15 cellular contexts compared by ENCODE assay signal in the genomic region with DNA sequence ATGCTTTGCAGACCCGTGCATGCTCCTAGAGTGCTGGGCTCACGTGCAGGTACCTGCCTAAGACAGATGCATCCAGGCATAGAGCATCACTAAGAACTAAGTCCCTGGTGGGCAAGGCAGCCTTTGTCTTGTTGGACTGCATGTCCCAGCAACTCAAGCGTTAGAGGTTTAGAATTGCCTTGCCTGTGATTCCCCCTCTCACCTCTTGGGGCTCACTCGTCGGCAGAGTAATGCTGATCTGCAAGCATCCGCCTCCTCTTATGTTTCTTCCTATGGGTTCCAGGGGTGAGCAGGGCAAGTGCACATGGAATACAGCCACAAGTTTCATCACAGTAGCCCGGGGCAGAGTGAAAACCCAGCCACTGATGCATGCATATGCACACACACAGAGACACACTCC.
A peak's percentile ranks its signal among the peaks of the same experiment; 100 is the strongest.
DNase-seq lines count a peak whose midpoint lies in the region; ATAC-seq and TF ChIP-seq lines count a peak whose summit lies in the region.
"Had no signal": no experiment of that assay in that cellular context is flagged by ENCODE, and none has a peak within 500 bp of the region (broad histone marks: within the 10 kb centered on the region; RNA-seq: fewer than 3 reads in every experiment).

No MANE protein-coding gene starts in this region.

- peaks cover 19% of the 10 kb centered on the region for H3K4me1 Mint-ChIP-seq in HFFc6 (ENCODE audit: low read depth)
- H3K4me1 Mint-ChIP-seq: activated naive CD8-positive, alpha-beta T cell treated with anti-CD3 and anti-CD28 coated beads, Interleukin-2, amount 50 U/mL, for 24 hours had no signal

- H3K4me3 Mint-ChIP-seq in HFFc6: no peak overlapping the region
- H3K4me3 Mint-ChIP-seq: activated naive CD8-positive, alpha-beta T cell treated with anti-CD3 and anti-CD28 coated beads, Interleukin-2, amount 50 U/mL, for 24 hours had no signal

- TF ChIP-seq CTCF in HFFc6 (IDR thresholded peaks at IDR 0.05) (peak; percentile 42), VCaP (conservative IDR thresholded peaks at IDR 0.05) (peak; percentile 48)

- no peak overlapping the region for H3K27ac Mint-ChIP-seq in HFFc6
- H3K27ac Mint-ChIP-seq: activated naive CD8-positive, alpha-beta T cell treated with anti-CD3 and anti-CD28 coated beads, Interleukin-2, amount 50 U/mL, for 24 hours had no signal

- no peak for ATAC-seq in GM18858 (IDR thresholded peaks at IDR 0.05; ENCODE audit: unreplicated experiment)
- ATAC-seq: activated naive CD8-positive, alpha-beta T cell treated with anti-CD3 and anti-CD28 coated beads, Interleukin-2, amount 50 U/mL, for 24 hours had no signal

- no peaks in the 10 kb centered on the region; the same call in 1 of the 2 replicates for H3K27me3 Mint-ChIP-seq in HFFc6 (ENCODE audit: insufficient read depth)
- H3K27me3 Mint-ChIP-seq: activated naive CD8-positive, alpha-beta T cell treated with anti-CD3 and anti-CD28 coated beads, Interleukin-2, amount 50 U/mL, for 24 hours had no signal

- H3K9me3 Mint-ChIP-seq in HFFc6: no peaks in the 10 kb centered on the region

- peak; percentile 11 for DNase-seq in ELR (ENCODE audit: low read depth)
- no peak for DNase-seq in HFFc6
- peak; percentile 14 for DNase-seq in left kidney (ENCODE audit: low read depth, low spot score)
- DNase-seq in medulla oblongata (ENCODE audit: extremely low spot score): no peak
- DNase-seq in NCI-H2227 treated with DMSO at 0.1 percent for 48 hours (lab: John Stamatoyannopoulos, UW): no peak
- DNase-seq in NCI-H748 (lab: John Stamatoyannopoulos, UW; ENCODE audit: unreplicated experiment): no peak
- DNase-seq: activated naive CD8-positive, alpha-beta T cell treated with anti-CD3 and anti-CD28 coated beads, Interleukin-2, amount 50 U/mL, for 24 hours; activated T-cell treated with anti-CD3 and anti-CD28 coated beads, Interleukin-2, amount 50 U/mL, for 48 hours; cerebellar nuclear complex; DMS53; occipital lobe; stimulated activated naive CD4-positive, alpha-beta T cell treated with Interleukin-2 at 50 U/mL for 16 hours had no signal

- H3K27ac ChIP-seq in VCaP: no peak overlapping the region
- H3K27ac ChIP-seq: BLaER1 had no signal

- no peaks in the 10 kb centered on the region for H3K36me3 Mint-ChIP-seq in HFFc6 (ENCODE audit: low read depth)

Comparison
In these comparisons a context has a peak if more than half of its experiments do, and no peak if none do; other contexts are left out.
1. DNase-seq: peak in ELR (single experiment) and left kidney (single experiment); none in HFFc6 (single experiment), medulla oblongata (single experiment), NCI-H2227 treated with DMSO at 0.1 percent for 48 hours (single experiment) and NCI-H748 (single experiment).